8 cellular contexts compared by ENCODE assay signal in the genomic region with DNA sequence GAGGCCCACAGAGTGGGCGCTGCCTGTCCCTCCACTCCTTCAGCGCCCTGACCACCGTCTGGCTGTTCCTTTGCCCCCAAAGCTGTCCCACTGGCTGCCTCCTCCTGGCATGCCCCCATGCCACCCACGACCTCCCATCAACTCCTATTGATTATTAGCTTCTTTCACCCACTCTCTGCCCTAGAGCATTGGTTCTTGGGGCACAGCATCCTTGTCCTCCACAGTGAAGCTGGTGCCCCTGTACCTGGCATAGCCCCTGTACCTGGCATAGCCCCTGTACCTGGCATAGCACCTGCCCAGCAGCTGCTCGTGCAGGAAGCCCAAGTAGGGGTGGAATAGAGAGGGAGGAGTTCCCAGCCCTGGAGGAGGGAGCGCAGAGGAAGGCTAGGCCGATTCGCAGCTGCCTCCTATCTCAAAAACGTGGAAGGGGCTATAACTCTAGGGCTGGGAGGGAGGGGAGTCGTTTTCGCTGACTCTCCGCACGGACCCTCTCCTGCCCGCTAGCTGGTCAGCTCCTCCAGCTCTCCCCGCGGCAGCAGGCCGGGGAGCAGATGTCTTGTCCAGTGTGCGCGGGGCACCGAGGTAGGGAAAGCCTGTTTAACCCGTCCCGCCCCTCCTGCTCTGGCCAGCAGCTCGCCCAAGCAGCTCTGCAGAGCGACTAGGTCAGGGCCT. TPM values are rescaled to one million over a fixed set of nuclear protein-coding genes. Genes with fewer than 3 reads are reported as not detected.
DNase-seq lines count a peak whose midpoint lies in the region; ATAC-seq and TF ChIP-seq lines count a peak whose summit lies in the region.

No MANE protein-coding gene starts in this region.

- no peak for ATAC-seq in activated T-cell treated with anti-CD3 and anti-CD28 coated beads, Interleukin-2, amount 50 U/mL, for 4 hours
- ATAC-seq in activated naive CD8-positive, alpha-beta T cell treated with anti-CD3 and anti-CD28 coated beads, Interleukin-2, amount 50 U/mL, for 24 hours: no peak
- ATAC-seq in left lung (peak; percentile 13), upper lobe of left lung (ENCODE audit: low FRiP score in 2 of 2) (peak in 1 of 2 donors; percentile 17), HG03097 (IDR thresholded peaks at IDR 0.05; ENCODE audit: low FRiP score, unreplicated experiment) (no peak)

- H3K9me3 Mint-ChIP-seq in activated T-cell treated with anti-CD3 and anti-CD28 coated beads, Interleukin-2, amount 50 U/mL, for 4 hours: no peaks in the 10 kb centered on the region
- no peaks in the 10 kb centered on the region for H3K9me3 Mint-ChIP-seq in activated naive CD8-positive, alpha-beta T cell treated with anti-CD3 and anti-CD28 coated beads, Interleukin-2, amount 50 U/mL, for 24 hours

- no peak for TF ChIP-seq EP300 in upper lobe of left lung (IDR thresholded peaks at IDR 0.05)

- H3K27me3 ChIP-seq in left lung (peaks cover 0 to 22% of the 10 kb centered on the region in 2 donors), upper lobe of left lung (no peaks in the 10 kb centered on the region)

- DNase-seq in activated T-cell treated with anti-CD3 and anti-CD28 coated beads, Interleukin-2, amount 50 U/mL, for 4 hours: no peak
- no peak for DNase-seq in activated T-cell treated with anti-CD3 and anti-CD28 coated beads, Interleukin-2, amount 50 U/mL, for 1 hour
- no peak for DNase-seq in activated naive CD8-positive, alpha-beta T cell treated with anti-CD3 and anti-CD28 coated beads, Interleukin-2, amount 50 U/mL, for 24 hours
- DNase-seq in left lung (peak in 1 of 2 donors; percentile 61), upper lobe of left lung (no peak), H4 (ENCODE audit: low spot score) (no peak)
- DNase-seq in activated CD4-positive, alpha-beta T cell treated with anti-CD3 and anti-CD28 coated beads, Interleukin-2, amount 50 U/mL, for 48 hours: no peak

- H3K4me3 ChIP-seq in left lung: peak overlapping the region; percentile 41 to 52
- peak overlapping the region in 3 of 4 donors; percentile 51 to 66 (median 65) for H3K4me3 ChIP-seq in upper lobe of left lung

- H3K36me3 ChIP-seq in left lung (no peaks in the 10 kb centered on the region), upper lobe of left lung (no peaks in the 10 kb centered on the region)

- peaks cover 4% of the 10 kb centered on the region for H3K27me3 Mint-ChIP-seq in activated T-cell treated with anti-CD3 and anti-CD28 coated beads, Interleukin-2, amount 50 U/mL, for 4 hours (ENCODE audit: low read depth)
- peaks cover 4% of the 10 kb centered on the region for H3K27me3 Mint-ChIP-seq in activated naive CD8-positive, alpha-beta T cell treated with anti-CD3 and anti-CD28 coated beads, Interleukin-2, amount 50 U/mL, for 24 hours

- H3K4me1 Mint-ChIP-seq in activated T-cell treated with anti-CD3 and anti-CD28 coated beads, Interleukin-2, amount 50 U/mL, for 4 hours (ENCODE audit: low read depth): peaks cover 21% of the 10 kb centered on the region
- peaks cover 32% of the 10 kb centered on the region for H3K4me1 Mint-ChIP-seq in activated naive CD8-positive, alpha-beta T cell treated with anti-CD3 and anti-CD28 coated beads, Interleukin-2, amount 50 U/mL, for 24 hours

- H3K27ac Mint-ChIP-seq in activated naive CD8-positive, alpha-beta T cell treated with anti-CD3 and anti-CD28 coated beads, Interleukin-2, amount 50 U/mL, for 24 hours: no peak overlapping the region

- H3K4me1 ChIP-seq in left lung (peaks cover 15 to 56% of the 10 kb centered on the region in 2 donors), upper lobe of left lung (peaks cover 39 to 65% (median 57%) of the 10 kb centered on the region in 4 donors)

- H3K36me3 Mint-ChIP-seq in activated T-cell treated with anti-CD3 and anti-CD28 coated beads, Interleukin-2, amount 50 U/mL, for 4 hours (ENCODE audit: insufficient read depth): no peaks in the 10 kb centered on the region
- no peaks in the 10 kb centered on the region for H3K36me3 Mint-ChIP-seq in activated naive CD8-positive, alpha-beta T cell treated with anti-CD3 and anti-CD28 coated beads, Interleukin-2, amount 50 U/mL, for 24 hours (ENCODE audit: low read depth)

- intact Hi-C loops in left lung (cut with DNase I): no loop called here

- WGBS in upper lobe of left lung, 2 donors: 46 to 92% methylated on average over 4 to 23 of the region's 24 CpGs

- no peak for TF ChIP-seq POLR2A in upper lobe of left lung (IDR thresholded peaks at IDR 0.05)

- H3K4me3 Mint-ChIP-seq in activated T-cell treated with anti-CD3 and anti-CD28 coated beads, Interleukin-2, amount 50 U/mL, for 4 hours: peak overlapping the region; percentile 47
- peak overlapping the region; percentile 47 for H3K4me3 Mint-ChIP-seq in activated naive CD8-positive, alpha-beta T cell treated with anti-CD3 and anti-CD28 coated beads, Interleukin-2, amount 50 U/mL, for 24 hours

- peak overlapping the region; percentile 44 to 71 for H3K27ac ChIP-seq in left lung
- peak overlapping the region in 3 of 4 donors; percentile 61 to 100 (median 75) for H3K27ac ChIP-seq in upper lobe of left lung

- H3K9me3 ChIP-seq in left lung (no peaks in the 10 kb centered on the region), upper lobe of left lung (no peaks in the 10 kb centered on the region)

- TF ChIP-seq CTCF in left lung (IDR thresholded peaks at IDR 0.05): no peak
- no peak for TF ChIP-seq CTCF in upper lobe of left lung (IDR thresholded peaks at IDR 0.05)

RNA-seq across cellular contexts. Expression of a gene that starts 5.7 kb away (rescaled TPM):
- total RNA-seq in activated T-cell treated with anti-CD3 and anti-CD28 coated beads, Interleukin-2, amount 50 U/mL, for 4 hours: 1,000 to 10,000 TPM; 3,953 to 4,676 (median 4,016) TPM
- total RNA-seq in left lung (1,000 to 10,000 TPM; 2,607 to 3,206 TPM), upper lobe of left lung (1,000 to 10,000 TPM in 5 of 6 donors, 100 to 1,000 TPM in 1; 902 to 3,864 (median 2,097) TPM)
- 1,105 and 1,576 TPM in 2 replicates for total RNA-seq in H4 (2014; rRNA removed; shearing (Covaris generic))

RNA-seq across cellular contexts. Expression of a gene that starts 9.9 kb away (rescaled TPM):
- under 1 TPM in 2 of 3 donors, not detected in 1; 0.33 to 0.58 TPM for total RNA-seq in activated T-cell treated with anti-CD3 and anti-CD28 coated beads, Interleukin-2, amount 50 U/mL, for 4 hours
- total RNA-seq in left lung: 1 to 10 TPM; 2.1 to 3.4 TPM
- total RNA-seq in upper lobe of left lung: 10 to 100 TPM in 1 of 6 donors, 1 to 10 TPM in 5; 2.7 to 37.7 (median 3.9) TPM
- total RNA-seq in H4 (2014; rRNA removed; shearing (Covaris generic)): 0.27 TPM in 1 of 2 replicates, not detected in the other

RNA-seq across cellular contexts. Expression of a gene that starts 33.9 kb away (rescaled TPM):
- 10 to 100 TPM; 59.3 to 63.3 (median 61.6) TPM for total RNA-seq in activated T-cell treated with anti-CD3 and anti-CD28 coated beads, Interleukin-2, amount 50 U/mL, for 4 hours
- total RNA-seq in left lung (10 to 100 TPM; 28.1 to 28.4 TPM), upper lobe of left lung (10 to 100 TPM; 22.0 to 70.2 (median 32.5) TPM)
- 6.6 and 7.4 TPM in 2 replicates for total RNA-seq in H4 (2014; rRNA removed; shearing (Covaris generic))
